ENCODE assay signal across 22 cellular contexts in the genomic region with DNA sequence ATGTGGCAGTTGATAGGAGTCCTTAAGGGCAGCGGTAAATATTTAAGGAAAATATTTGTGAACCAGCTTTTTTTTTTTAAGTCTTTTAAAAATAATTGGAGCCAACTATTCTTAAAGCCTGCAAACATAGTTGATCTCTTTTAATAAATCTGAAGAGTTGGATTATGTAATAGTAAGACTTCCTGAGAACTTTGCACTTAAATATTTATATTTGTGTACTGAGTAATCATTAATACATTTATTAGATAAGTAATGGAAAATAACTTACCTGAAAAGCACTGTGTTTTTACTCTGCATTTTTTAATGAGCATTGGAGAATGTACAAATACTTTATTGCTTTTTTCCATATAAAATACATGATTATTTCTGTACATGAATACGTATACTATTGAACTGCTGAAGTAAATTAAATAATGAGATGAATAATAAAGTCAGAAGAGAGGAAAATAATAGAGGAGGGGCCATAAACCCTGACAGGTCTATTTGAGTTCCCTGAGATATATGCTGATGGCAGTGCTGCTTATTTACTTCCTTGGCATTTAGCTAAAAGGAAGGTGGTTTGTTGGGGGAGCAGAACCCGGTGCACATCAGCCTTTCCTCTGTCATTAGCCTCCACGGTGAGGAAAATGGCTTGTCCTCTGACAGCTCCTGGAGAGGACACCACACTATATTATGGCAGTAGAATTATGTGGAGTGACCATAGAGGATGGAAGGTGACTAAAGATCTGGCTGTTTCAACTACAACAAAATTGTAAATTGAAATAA.
"Had no signal": no experiment of that assay in that cellular context is flagged by ENCODE, and none has a peak within 500 bp of the region (broad histone marks: within the 10 kb centered on the region; RNA-seq: fewer than 3 reads in every experiment).

No MANE protein-coding gene starts in this region.

- H3K27me3 ChIP-seq: adrenal gland, breast epithelium, MG63, SJSA1 had no signal

- H3K27ac ChIP-seq: adrenal gland, breast epithelium, KMS-11, SJSA1 had no signal

- H3K4me2 ChIP-seq: KMS-11 had no signal

- ATAC-seq: activated CD4-positive, alpha-beta T cell treated with anti-CD3 and anti-CD28 coated beads for 36 hours; activated CD8-positive, alpha-beta T cell treated with anti-CD3 and anti-CD28 coated beads for 36 hours; activated T-cell treated with anti-CD3 and anti-CD28 coated beads, Interleukin-2, amount 50 U/mL, for 72 hours had no signal

- H3K4me3 ChIP-seq: adrenal gland, breast epithelium, MG63, SJSA1 had no signal

- H3K36me3 ChIP-seq: adrenal gland, breast epithelium, MG63 had no signal

- H3K4me1 ChIP-seq: breast epithelium, SJSA1 had no signal

- FAIRE-seq: RCC 7860 had no signal

- H3K9ac ChIP-seq: KMS-11 had no signal

- H3K9me3 ChIP-seq: adrenal gland, breast epithelium, MG63, SJSA1 had no signal

- DNase-seq: activated CD4-positive, alpha-beta T cell treated with anti-CD3 and anti-CD28 coated beads for 36 hours; activated CD4-positive, alpha-beta T cell treated with anti-CD3 and anti-CD28 coated beads, Interleukin-2, amount 50 U/mL, for 1 hour; activated CD8-positive, alpha-beta memory T cell treated with anti-CD3 and anti-CD28 coated beads, Interleukin-2, amount 50 U/mL, for 4 hours; activated CD8-positive, alpha-beta T cell treated with anti-CD3 and anti-CD28 coated beads for 36 hours; activated naive CD4-positive, alpha-beta T cell treated with anti-CD3 and anti-CD28 coated beads, Interleukin-2, amount 50 U/mL, for 16 hours; activated naive CD8-positive, alpha-beta T cell treated with anti-CD3 and anti-CD28 coated beads, Interleukin-2, amount 10 ng/mL, durations not matched to agents 7 days and 5 days; activated T-cell treated with anti-CD3 and anti-CD28 coated beads, Interleukin-2, amount 50 U/mL, for 72 hours; adrenal gland; anterior cingulate cortex; central memory CD4-positive, alpha-beta T cell; MG63; MV-4-11; NCI-H1092 treated with DMSO at 0.1 percent for 48 hours; NCI-H1417 treated with DMSO at 0.1 percent for 48 hours; NCI-H1694; NCI-H2029; NCI-H510A treated with DMSO at 0.1 percent for 48 hours; SHP77 had no signal
